In the genomic region with DNA sequence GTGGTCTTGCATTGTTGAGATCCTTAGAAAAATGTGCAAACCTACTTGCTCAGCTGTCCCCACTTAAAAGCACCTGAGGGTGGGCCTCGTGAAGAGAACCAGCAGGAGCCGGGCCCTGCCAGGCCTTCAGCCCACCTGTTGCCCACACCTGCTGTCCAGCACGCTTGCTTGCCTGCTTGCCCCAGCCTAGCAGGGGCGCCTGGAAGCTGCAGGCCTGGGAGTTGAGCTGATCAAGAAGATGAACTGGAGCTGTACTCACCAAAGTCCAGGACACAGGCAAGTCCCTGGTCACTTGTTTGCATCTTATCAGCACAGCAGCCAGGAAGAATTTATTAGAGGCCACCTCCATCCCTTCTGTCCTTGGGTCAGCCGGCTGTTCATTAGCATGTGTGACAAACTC, we compare ENCODE assay signal across 29 cellular contexts. TPM values are rescaled to one million over a fixed set of nuclear protein-coding genes. Genes with fewer than 3 reads are reported as not detected.
DNase-seq lines count a peak whose midpoint lies in the region; ATAC-seq, FAIRE-seq and TF ChIP-seq lines count a peak whose summit lies in the region.
"Had no signal": no experiment of that assay in that cellular context is flagged by ENCODE, and none has a peak within 500 bp of the region (broad histone marks: within the 10 kb centered on the region; RNA-seq: fewer than 3 reads in every experiment).

No MANE protein-coding gene starts in this region.

- peak overlapping the region; percentile 33 for H3K18ac ChIP-seq in mesendoderm (ENCODE audit: low read length)

- H3K4ac ChIP-seq in mesendoderm (ENCODE audit: low read depth, low read length), result no peak overlapping the region

- 33% methylated on average over 5 of the region's 5 CpGs for WGBS in K562 (ENCODE audit: insufficient coverage, low coverage, missing lambda C conversion rate)
- WGBS in mesendoderm (ENCODE audit: extremely low coverage, insufficient coverage, low lambda C conversion rate), result no CpG with 5 or more reads among the region's 5 CpGs
- WGBS in spleen, 5 donors, result 77 to 91% (median 84%) methylated on average over 5 of the region's 5 CpGs

- H4K20me1 ChIP-seq in GM23338 (replicated peaks; ENCODE audit: insufficient read depth) (no peaks in the 10 kb centered on the region), K562 (replicated peaks; ENCODE audit: control insufficient read depth, insufficient read depth, low read length) (no peaks in the 10 kb centered on the region)

- H3K4me3 Mint-ChIP-seq in GM23338, result no peak overlapping the region
- H3K4me3 Mint-ChIP-seq: T-cell had no signal

- in situ Hi-C loops in K562 (cut with MboI), result no loop called here

- H2AFZ ChIP-seq in GM23338, result peak overlapping the region; percentile 85
- H2AFZ ChIP-seq in K562 (ENCODE audit: low read depth, low read length), result peak overlapping the region; percentile 51; the same call in 1 of the 2 replicates
- H2AFZ ChIP-seq: PC-9 had no signal

- H2BK120ac ChIP-seq in mesendoderm (ENCODE audit: low read depth, low read length), result peak overlapping the region; percentile 30

- ATAC-seq in GM23338, result no peak
- ATAC-seq in K562, result peak; percentile 47
- ATAC-seq in GM18502 (IDR thresholded peaks at IDR 0.05; ENCODE audit: poor library complexity, unreplicated experiment), result no peak
- ATAC-seq: HCT116, Right ventricle myocardium inferior, T-cell had no signal

- H3K4me1 ChIP-seq in GM23338 (ENCODE audit: insufficient read depth) (no peaks in the 10 kb centered on the region), K562 (replicated peaks in 1 of 2; ENCODE audit: control insufficient read depth in 2 of 2, insufficient read depth in 2 of 2, low read length in 2 of 2) (peaks cover 7 to 11% of the 10 kb centered on the region in 2 experiments; a peak in 4 of 5 replicates), mesendoderm (ENCODE audit: control insufficient read depth, low read depth, low read length) (peaks cover 4% of the 10 kb centered on the region), spleen (no peaks in the 10 kb centered on the region)

- H3K27ac Mint-ChIP-seq in GM23338, result no peak overlapping the region
- H3K27ac Mint-ChIP-seq: T-cell had no signal

- no peaks in the 10 kb centered on the region for H3K36me3 Mint-ChIP-seq in GM23338 (ENCODE audit: low read depth)
- H3K36me3 Mint-ChIP-seq: CD4-positive, alpha-beta memory T cell; T-cell had no signal

- POLR2A ChIA-PET in K562 (lab: Yijun Ruan, JAX), result interaction anchor here (0.7 kb wide), 1 partner anchor 103 kb away, joined by 4 read pairs; no protein-coding TSS in a partner anchor

- no peaks in the 10 kb centered on the region; the same call in 1 of the 3 replicates for H3K4me1 Mint-ChIP-seq in GM23338
- H3K4me1 Mint-ChIP-seq: CD4-positive, alpha-beta memory T cell; T-cell had no signal

- no peak overlapping the region for H3K4me3 ChIP-seq in GM23338
- H3K4me3 ChIP-seq in K562, result no peak overlapping the region
- no peak overlapping the region for H3K4me3 ChIP-seq in mesendoderm (ENCODE audit: low read length)
- no peak overlapping the region for H3K4me3 ChIP-seq in spleen
- H3K4me3 ChIP-seq: PC-9 had no signal

- H3K9me1 ChIP-seq in K562 (ENCODE audit: control insufficient read depth, insufficient read depth, low read length), result no peaks in the 10 kb centered on the region

- no peaks in the 10 kb centered on the region for H3K79me2 ChIP-seq in GM23338 (replicated peaks; ENCODE audit: insufficient read depth)
- no peaks in the 10 kb centered on the region for H3K79me2 ChIP-seq in K562 (ENCODE audit: control insufficient read depth, insufficient read depth, low read length)
- H3K79me2 ChIP-seq in mesendoderm (ENCODE audit: control insufficient read depth, insufficient read depth, low read length), result no peaks in the 10 kb centered on the region

- no peak overlapping the region for H3K56ac ChIP-seq in mesendoderm (ENCODE audit: low read length)

- H3K9ac ChIP-seq in K562 (ENCODE audit: insufficient read depth in 1 of 2, low read depth in 2 of 2, low read length in 2 of 2) (peak overlapping the region in 1 of 2 experiments; percentile 85; a peak in 2 of 4 replicates), mesendoderm (ENCODE audit: low read length) (no peak overlapping the region)

- H3K27me3 Mint-ChIP-seq in GM23338 (ENCODE audit: insufficient read depth, low read depth, poor library complexity), result peaks cover 8% of the 10 kb centered on the region

- TF ChIP-seq CTCF in GM23338 (conservative IDR thresholded peaks at IDR 0.05; ENCODE audit: low read depth in 2 of 2) (no peak), K562 (IDR thresholded peaks at IDR 0.05 in 2 of 3, conservative IDR thresholded peaks at IDR 0.05 in 1 of 3; ENCODE audit: insufficient read depth in 2 of 3, low read depth in 1 of 3, low read length in 3 of 3) (no peak), spleen (IDR thresholded peaks at IDR 0.05 in 8 of 11, conservative IDR thresholded peaks at IDR 0.05 in 3 of 11) (no peak)

- no TSS peak for BruUV-seq in K562 (replicated peaks; lab: Mats Ljungman, UMichigan)

- no peak overlapping the region for H4K5ac ChIP-seq in mesendoderm (ENCODE audit: low read length)

- CTCF ChIA-PET in K562 (lab: Yijun Ruan, JAX; ENCODE audit: low intra/inter-chr PET ratio), result no interaction called here

- FAIRE-seq in K562 (lab: Jason Lieb, UNC), result no peak
- FAIRE-seq: GM12891 had no signal

- TF ChIP-seq EP300 in K562 (IDR thresholded peaks at IDR 0.05; ENCODE audit: low read length), result no peak

- H3F3A ChIP-seq in GM23338 (replicated peaks; ENCODE audit: low read depth), result no peaks in the 10 kb centered on the region

- DNase-seq in GM23338 (ENCODE audit: low spot score) (no peak), NCI-H146 (lab: John Stamatoyannopoulos, UW) (peak; percentile 89), K562 (ENCODE audit: extremely low read depth in 1 of 4, low spot score in 3 of 4) (peak in 2 of 4 experiments; percentile 8 to 32), mesendoderm (no peak), spleen (no peak), NCI-H2107 treated with DMSO at 0.1 percent for 48 hours (lab: John Stamatoyannopoulos, UW; ENCODE audit: unreplicated experiment) (no peak)
- DNase-seq: C1 segment of cervical spinal cord; CD4-positive, alpha-beta memory T cell; COR-L47; DMS79; EL; GDM1; Karpas-422; NCI-H1092 treated with DMSO at 0.1 percent for 48 hours; NCI-H1436; NCI-H1930; NCI-H2227 treated with DMSO at 0.1 percent for 48 hours; NCI-H510A treated with DMSO at 0.1 percent for 48 hours; NCI-H774; PC-9; T-cell had no signal

- H4K8ac ChIP-seq in mesendoderm (ENCODE audit: low read depth, low read length), result no peak overlapping the region

- H2BK15ac ChIP-seq in mesendoderm (replicated peaks; ENCODE audit: low read depth), result no peak overlapping the region

- intact Hi-C loops in K562 (cut with micrococcal nuclease), result no loop called here
- intact Hi-C loops in spleen (cut with DNase I; ENCODE audit: low total_unique reads), result no loop called here

- H3K27me3 ChIP-seq in GM23338 (ENCODE audit: insufficient read depth) (no peaks in the 10 kb centered on the region), K562 (ENCODE audit: control insufficient read depth in 2 of 2, insufficient read depth in 2 of 2, low read length in 2 of 2) (no peaks in the 10 kb centered on the region), mesendoderm (ENCODE audit: insufficient read depth, low read length, poor library complexity) (no peaks in the 10 kb centered on the region), spleen (replicated peaks in 1 of 7) (no peaks in the 10 kb centered on the region)

- H2BK5ac ChIP-seq in mesendoderm (ENCODE audit: low read length), result peak overlapping the region; percentile 20

- no peaks in the 10 kb centered on the region for H3K9me3 ChIP-seq in K562 (replicated peaks; ENCODE audit: control insufficient read depth, insufficient read depth, low read depth, low read length)
- H3K9me3 ChIP-seq in spleen, result no peaks in the 10 kb centered on the region

- no peak overlapping the region for H2AK5ac ChIP-seq in mesendoderm (ENCODE audit: low read length)

- H3K36me3 ChIP-seq in GM23338 (ENCODE audit: insufficient read depth) (no peaks in the 10 kb centered on the region), K562 (ENCODE audit: control insufficient read depth, insufficient read depth, low read length) (no peaks in the 10 kb centered on the region), mesendoderm (ENCODE audit: control insufficient read depth, insufficient read depth, low read length) (no peaks in the 10 kb centered on the region), spleen (no peaks in the 10 kb centered on the region)

- peaks cover 6% of the 10 kb centered on the region; the same call in 2 of the 3 replicates for H3K9me3 Mint-ChIP-seq in GM23338
- H3K9me3 Mint-ChIP-seq: T-cell had no signal

- no peak for TF ChIP-seq POLR2A in K562 (conservative IDR thresholded peaks at IDR 0.05)
- TF ChIP-seq POLR2A in spleen (IDR thresholded peaks at IDR 0.05), result no peak

- H3K27ac ChIP-seq in GM23338 (ENCODE audit: low read depth), result no peak overlapping the region
- H3K27ac ChIP-seq in K562 (ENCODE audit: extremely low read depth, low read depth, low read length), result no peak overlapping the region
- H3K27ac ChIP-seq in mesendoderm (ENCODE audit: low read depth, low read length), result peak overlapping the region; percentile 84
- H3K27ac ChIP-seq in spleen, result no peak overlapping the region
- H3K27ac ChIP-seq: PC-9 had no signal

- H3K79me1 ChIP-seq in mesendoderm (ENCODE audit: low read length), result no peaks in the 10 kb centered on the region

- TF ChIP-seq RAD21 in K562 (CRISPR knock-in tag; conservative IDR thresholded peaks at IDR 0.05 in 1 of 2, IDR thresholded peaks at IDR 0.05 in 1 of 2), result no peak

- H3K4me2 ChIP-seq in GM23338 (no peak overlapping the region), K562 (ENCODE audit: insufficient read depth, low read length) (no peak overlapping the region), mesendoderm (ENCODE audit: low read length) (no peak overlapping the region)
- H3K4me2 ChIP-seq: PC-9 had no signal

- no peak overlapping the region for H3K23ac ChIP-seq in mesendoderm (ENCODE audit: low read length)

- no peaks in the 10 kb centered on the region for H3K9me2 ChIP-seq in GM23338 (ENCODE audit: insufficient read depth)

RNA-seq across cellular contexts. Expression of a gene that starts 23.2 kb away (rescaled TPM):
- 1.8 and 2.8 TPM in 2 replicates for total RNA-seq in GM23338 (2014; rRNA removed; shearing (Covaris generic))
- 0.87 and 1.2 TPM in 2 replicates for polyA plus RNA-seq in GM23338 (2016; fragmentation: Nextera tagmentation; extraction: Ambion mirVana)
- 5.2 and 7.0 TPM in 2 replicates for total RNA-seq in K562 (2011; cell fraction: chromatin; rRNA removed; ENCODE audit: low replicate concordance)
- total RNA-seq in K562 (2011; cell fraction: nucleolus; rRNA removed), result 4.5 and 10.0 TPM in 2 replicates
- total RNA-seq in K562 (2011; cell fraction: nucleoplasm; rRNA removed), result 2.8 and 5.3 TPM in 2 replicates
- 1.4 and 1.6 TPM in 2 replicates for total RNA-seq in K562 (2014; rRNA removed)
- total RNA-seq in K562 (2014; rRNA removed; fragmentation: Illumina TruSeq; extraction: Trizol), result 1.2 and 1.4 TPM in 2 replicates
- total RNA-seq in K562 (2015; rRNA removed; fragmentation: Illumina TruSeq; extraction: Trizol), result 5.0 and 5.2 TPM in 2 replicates
- total RNA-seq in K562 (2021), result 1.6 and 2.5 TPM in 2 replicates
- 4.0 and 5.1 TPM in 2 replicates for polyA plus RNA-seq in K562 (2011; rRNA removed)
- polyA plus RNA-seq in K562 (2011; cell fraction: cytosol; rRNA removed), result 2.3 and 5.8 TPM in 2 replicates
- polyA plus RNA-seq in K562 (2011; cell fraction: nucleus; rRNA removed), result 10.4 and 19.4 TPM in 2 replicates
- 2.4 and 3.1 TPM in 2 replicates for polyA plus RNA-seq in K562 (2012)
- 0.54 and 1.5 TPM in 2 replicates for polyA plus RNA-seq in K562 (2014; fragmentation: Illumina TruSeq; extraction: Trizol)
- polyA plus RNA-seq in K562 (2014; fragmentation: Nextera tagmentation; extraction: Ambion mirVana), result under 1 TPM; 0.11 to 0.38 TPM
- 1.6 TPM in 2 replicates for polyA plus RNA-seq in K562 (2014; rRNA removed)
- 0.98 and 1.4 TPM in 2 replicates for polyA minus RNA-seq in K562 (2011; rRNA and poly(A)+ RNA removed)
- 0.86 and 1.3 TPM in 2 replicates for polyA minus RNA-seq in K562 (2011; cell fraction: cytosol; rRNA and poly(A)+ RNA removed)
- 3.7 and 4.4 TPM in 2 replicates for polyA minus RNA-seq in K562 (2011; cell fraction: nucleus; rRNA and poly(A)+ RNA removed)
- polyA plus RNA-seq in mesendoderm (2013, experiment 1 of 2), result 49.3 TPM
- 50.0 TPM for polyA plus RNA-seq in mesendoderm (2013, experiment 2 of 2)
- total RNA-seq in spleen, result under 1 TPM in 1 of 7 donors, not detected in 6; 0.20 TPM
- under 1 TPM; 0.03 to 0.22 (median 0.19) TPM for polyA plus RNA-seq in spleen
- total RNA-seq: A673; CD4-positive, alpha-beta memory T cell; H4; Right ventricle myocardium inferior; RPMI7951; SK-MEL-5; T-cell had no signal
- polyA plus RNA-seq: CD4-positive, alpha-beta memory T cell had no signal

RNA-seq across cellular contexts. Expression of a gene that starts 36.3 kb away (rescaled TPM):
- 0.24 TPM in 1 of 2 replicates, not detected in the other for total RNA-seq in GM23338 (2014; rRNA removed; shearing (Covaris generic))
- polyA plus RNA-seq in GM23338 (2016; fragmentation: Nextera tagmentation; extraction: Ambion mirVana), result not detected in 2 replicates
- 0.72 and 1.5 TPM in 2 replicates for total RNA-seq in K562 (2011; cell fraction: chromatin; rRNA removed; ENCODE audit: low replicate concordance)
- total RNA-seq in K562 (2011; cell fraction: nucleolus; rRNA removed), result 0.26 and 0.83 TPM in 2 replicates
- total RNA-seq in K562 (2011; cell fraction: nucleoplasm; rRNA removed), result 0.59 and 0.84 TPM in 2 replicates
- total RNA-seq in K562 (2014; rRNA removed), result 0.08 and 0.09 TPM in 2 replicates
- total RNA-seq in K562 (2014; rRNA removed; fragmentation: Illumina TruSeq; extraction: Trizol), result not detected in 2 replicates
- total RNA-seq in K562 (2015; rRNA removed; fragmentation: Illumina TruSeq; extraction: Trizol), result 0.07 and 0.08 TPM in 2 replicates
- total RNA-seq in K562 (2021), result 0.07 and 0.16 TPM in 2 replicates
- polyA plus RNA-seq in K562 (2011; rRNA removed), result not detected in 2 replicates
- not detected in 2 replicates for polyA plus RNA-seq in K562 (2011; cell fraction: cytosol; rRNA removed)
- polyA plus RNA-seq in K562 (2011; cell fraction: nucleus; rRNA removed), result 0.08 and 0.13 TPM in 2 replicates
- polyA plus RNA-seq in K562 (2012), result 0.04 TPM in 1 of 2 replicates, not detected in the other
- not detected in 2 replicates for polyA plus RNA-seq in K562 (2014; fragmentation: Illumina TruSeq; extraction: Trizol)
- not detected for polyA plus RNA-seq in K562 (2014; fragmentation: Nextera tagmentation; extraction: Ambion mirVana)
- polyA plus RNA-seq in K562 (2014; rRNA removed), result not detected in 2 replicates
- 0.04 and 0.06 TPM in 2 replicates for polyA minus RNA-seq in K562 (2011; rRNA and poly(A)+ RNA removed)
- not detected in 2 replicates for polyA minus RNA-seq in K562 (2011; cell fraction: cytosol; rRNA and poly(A)+ RNA removed)
- polyA minus RNA-seq in K562 (2011; cell fraction: nucleus; rRNA and poly(A)+ RNA removed), result 0.67 and 1.00 TPM in 2 replicates
- polyA plus RNA-seq in mesendoderm (2013, experiment 1 of 2), result 0.10 TPM
- 0.08 TPM for polyA plus RNA-seq in mesendoderm (2013, experiment 2 of 2)
- total RNA-seq in spleen, result 1 to 10 TPM in 2 of 7 donors, under 1 TPM in 5; 0.23 to 1.3 (median 0.51) TPM
- polyA plus RNA-seq in spleen, result under 1 TPM; 0.04 to 0.13 (median 0.06) TPM
- total RNA-seq: H4, RPMI7951, SK-MEL-5 had no signal
